In the genomic region with DNA sequence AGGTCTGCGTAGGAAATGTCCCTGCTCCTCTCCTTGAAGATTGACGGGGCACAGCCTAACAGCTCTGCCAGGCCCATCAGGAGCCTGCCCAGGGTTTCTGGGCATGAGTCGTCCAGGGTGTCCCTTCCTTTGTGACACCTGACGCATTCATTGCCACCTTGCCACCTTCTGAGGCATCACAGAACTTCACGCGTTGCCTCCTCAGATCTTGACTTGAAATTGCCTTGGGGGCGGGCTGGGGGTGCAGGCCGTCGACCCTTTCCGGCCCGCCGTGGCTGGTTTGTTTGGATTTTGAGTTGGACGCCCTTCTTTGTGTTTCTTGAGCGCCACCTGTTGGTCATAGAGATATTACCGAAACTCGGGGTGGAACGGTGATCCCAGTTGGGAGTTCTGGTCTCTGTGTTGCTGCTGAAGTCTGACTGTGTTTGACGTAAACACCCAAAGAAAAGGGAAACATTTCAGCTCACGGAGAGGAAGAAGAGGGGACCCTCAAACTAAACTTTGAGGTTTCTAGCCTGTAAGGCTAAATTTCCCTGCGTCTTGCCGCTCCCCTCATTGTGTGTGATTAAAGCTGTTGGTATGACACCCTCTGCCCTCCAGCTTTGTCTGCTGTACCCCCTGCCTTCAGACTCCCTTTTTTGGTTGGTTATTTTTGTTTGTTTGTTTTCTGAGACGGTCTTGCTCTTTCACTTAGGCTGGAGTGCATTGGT, we compare ENCODE assay signal across 8 cellular contexts. TPM values are rescaled to one million over a fixed set of nuclear protein-coding genes. Genes with fewer than 3 reads are reported as not detected.
DNase-seq lines count a peak whose midpoint lies in the region; ATAC-seq and TF ChIP-seq lines count a peak whose summit lies in the region.

No MANE protein-coding gene starts in this region.

- H3K27me3 ChIP-seq in IMR-90 (ENCODE audit: control insufficient read depth, insufficient read depth, low read length) (no peaks in the 10 kb centered on the region), RWPE2 (ENCODE audit: insufficient read depth, poor library complexity, severe bottlenecking) (no peaks in the 10 kb centered on the region), osteoblast (ENCODE audit: insufficient read depth, low read length) (no peaks in the 10 kb centered on the region), thymus (ENCODE audit: control insufficient read depth, insufficient read depth) (no peaks in the 10 kb centered on the region)

- TF ChIP-seq CTCF in IMR-90 (conservative IDR thresholded peaks at IDR 0.05; ENCODE audit: low read depth, low read length): peak; percentile 79
- TF ChIP-seq CTCF in RWPE2 (IDR thresholded peaks at IDR 0.05; ENCODE audit: poor library complexity, severe bottlenecking): peak; percentile 87
- TF ChIP-seq CTCF in osteoblast (IDR thresholded peaks at IDR 0.05; ENCODE audit: extremely low read depth, low read depth, low read length): peak; percentile 70

- CTCF ChIA-PET in IMR-90 (lab: Yijun Ruan, JAX): interaction anchor here (0.6 to 1.8 kb wide), 9 partner anchors 13 to 72 kb away, joined by 3 to 8 read pairs (median 4); no protein-coding TSS in a partner anchor

- H2AK5ac ChIP-seq in IMR-90 (ENCODE audit: low read depth, low read length): peak overlapping the region; percentile 87; the same call in 1 of the 2 replicates

- H3K36me3 ChIP-seq in IMR-90 (ENCODE audit: control insufficient read depth, insufficient read depth, low read length) (peaks cover 2% of the 10 kb centered on the region; the same call in 1 of the 2 replicates), RWPE2 (ENCODE audit: low read depth) (peaks cover 15% of the 10 kb centered on the region), osteoblast (ENCODE audit: insufficient read depth, low read length) (peaks cover 9% of the 10 kb centered on the region), thymus (ENCODE audit: control insufficient read depth, insufficient read depth) (peaks cover 12% of the 10 kb centered on the region)

- ATAC-seq in IMR-90 (ENCODE audit: low read depth): peak; percentile 79
- peak; percentile 47; the same call in 1 of the 3 replicates for ATAC-seq in RWPE2 (ENCODE audit: low read depth)
- ATAC-seq in GM19467 (IDR thresholded peaks at IDR 0.05; ENCODE audit: unreplicated experiment): no peak

- H2BK15ac ChIP-seq in IMR-90 (ENCODE audit: low read depth, low read length): peak overlapping the region; percentile 37; the same call in 1 of the 3 replicates

- no peak overlapping the region for H3K18ac ChIP-seq in IMR-90 (ENCODE audit: low read depth, low read length)

- TF ChIP-seq POLR2A in IMR-90 (IDR thresholded peaks at IDR 0.05; ENCODE audit: low read depth, low read length): no peak

- no TSS peak for BruUV-seq in IMR-90 (replicated peaks; lab: Mats Ljungman, UMichigan)

- peak overlapping the region in 1 of 2 experiments; percentile 75; a peak in 1 of 4 replicates for H4K8ac ChIP-seq in IMR-90 (ENCODE audit: low read depth in 2 of 2, low read length in 2 of 2)

- in situ Hi-C loops in IMR-90 (cut with MboI; ENCODE audit: low sequenced_read_pairs): no loop called here

- DNase-seq in COR-L47 (lab: John Stamatoyannopoulos, UW) (peak; percentile 42), IMR-90 (peak; percentile 66), RWPE2 (ENCODE audit: low spot score) (no peak), foreskin melanocyte (peak; percentile 56), osteoblast (ENCODE audit: insufficient read length, low spot score, missing footprints) (peak; percentile 96)
- DNase-seq in activated T-helper 9 cell treated with anti-CD3 and anti-CD28 coated beads, Interleukin-2, amount 50 U/mL, for 16 hours (ENCODE audit: low read depth): peak; percentile 39

- H3K4me2 ChIP-seq in IMR-90 (ENCODE audit: low read depth, low read length) (peak overlapping the region; percentile 57; the same call in 1 of the 2 replicates), osteoblast (ENCODE audit: insufficient read depth, low read length) (peak overlapping the region; percentile 74)

- H2BK5ac ChIP-seq in IMR-90 (ENCODE audit: low read depth, low read length, poor library complexity, severe bottlenecking): no peak overlapping the region

- H3K4ac ChIP-seq in IMR-90 (ENCODE audit: low read depth, low read length): peak overlapping the region; percentile 62

- H3K79me1 ChIP-seq in IMR-90 (ENCODE audit: low read depth in 1 of 2, low read length in 2 of 2): peaks cover 18 to 51% of the 10 kb centered on the region in 2 experiments

- H2AK9ac ChIP-seq in IMR-90 (replicated peaks; ENCODE audit: low read depth, low read length, poor library complexity): peak overlapping the region; percentile 77

- peaks cover 74% of the 10 kb centered on the region for H3K79me2 ChIP-seq in osteoblast (ENCODE audit: insufficient read depth, low read length)

- TF ChIP-seq RAD21 in IMR-90 (IDR thresholded peaks at IDR 0.05; ENCODE audit: low read length): peak; percentile 86

- H2AFZ ChIP-seq in IMR-90 (replicated peaks; ENCODE audit: low read length, poor library complexity): peak overlapping the region; percentile 82
- H2AFZ ChIP-seq in osteoblast (ENCODE audit: low read length): peak overlapping the region; percentile 65

- H3K9me3 ChIP-seq in IMR-90 (ENCODE audit: control insufficient read depth, insufficient read depth, low read length) (no peaks in the 10 kb centered on the region), RWPE2 (ENCODE audit: severe bottlenecking) (no peaks in the 10 kb centered on the region), osteoblast (ENCODE audit: low read depth, low read length) (no peaks in the 10 kb centered on the region), thymus (ENCODE audit: control insufficient read depth) (no peaks in the 10 kb centered on the region)

- intact Hi-C loops in IMR-90 (cut with micrococcal nuclease): loop anchor here (1.0 to 2.0 kb wide), 3 partner anchors 60 to 206 kb away; no protein-coding TSS in a partner anchor

- H4K5ac ChIP-seq in IMR-90 (ENCODE audit: low read depth, low read length): no peak overlapping the region; the same call in 1 of the 2 replicates

- peaks cover 7% of the 10 kb centered on the region for H3K9me1 ChIP-seq in IMR-90 (ENCODE audit: insufficient read depth, low read length)

- dilution Hi-C loops in IMR-90 (cut with HindIII; ENCODE audit: low sequenced_read_pairs, unreplicated experiment): no loop called here

- peaks cover 36% of the 10 kb centered on the region for H4K20me1 ChIP-seq in IMR-90 (ENCODE audit: insufficient read depth, low read length)
- peaks cover 24% of the 10 kb centered on the region for H4K20me1 ChIP-seq in osteoblast (ENCODE audit: insufficient read depth, low read length)

- H4K91ac ChIP-seq in IMR-90 (ENCODE audit: insufficient read depth, low read depth, low read length): peak overlapping the region; percentile 64; the same call in 1 of the 2 replicates

- H3K4me3 ChIP-seq in IMR-90 (ENCODE audit: insufficient read depth, low read depth, low read length): no peak overlapping the region
- no peak overlapping the region for H3K4me3 ChIP-seq in RWPE2 (ENCODE audit: severe bottlenecking)
- peak overlapping the region; percentile 55 for H3K4me3 ChIP-seq in osteoblast (ENCODE audit: insufficient read depth, low read length)
- no peak overlapping the region for H3K4me3 ChIP-seq in thymus (ENCODE audit: low read length)

- no peak overlapping the region; the same call in 1 of the 2 replicates for H3K23ac ChIP-seq in IMR-90 (ENCODE audit: low read depth, low read length)

- H2BK120ac ChIP-seq in IMR-90 (ENCODE audit: low read depth, low read length): no peak overlapping the region

- no peak overlapping the region for H3K56ac ChIP-seq in IMR-90 (ENCODE audit: extremely low read depth, insufficient read depth, low read length)

- no peak overlapping the region for H3K9ac ChIP-seq in IMR-90 (ENCODE audit: low read depth, low read length)

- H3K14ac ChIP-seq in IMR-90 (replicated peaks; ENCODE audit: low read depth, low read length): no peak overlapping the region; the same call in 1 of the 2 replicates

- 25% methylated on average over 8 of the region's 22 CpGs; no CpG with 5 or more reads in 1 of the 2 experiments for WGBS in IMR-90 (ENCODE audit: extremely low coverage in 2 of 2, insufficient read length in 1 of 2), 2 experiments
- WGBS in thymus: 27% methylated on average over 22 of the region's 22 CpGs

- no peak overlapping the region for H2BK20ac ChIP-seq in IMR-90 (ENCODE audit: low read depth, low read length)

- H3K27ac ChIP-seq in IMR-90 (ENCODE audit: insufficient read depth, low read length): no peak overlapping the region
- H3K27ac ChIP-seq in RWPE2 (ENCODE audit: poor library complexity, severe bottlenecking): peak overlapping the region; percentile 1
- H3K27ac ChIP-seq in osteoblast (ENCODE audit: low read depth, low read length): peak overlapping the region; percentile 61
- H3K27ac ChIP-seq in thymus (ENCODE audit: low read depth): peak overlapping the region; percentile 11

- H3K4me1 ChIP-seq in IMR-90 (ENCODE audit: control insufficient read depth, insufficient read depth, low read length) (peaks cover 7% of the 10 kb centered on the region; the same call in 1 of the 2 replicates), RWPE2 (ENCODE audit: insufficient read depth, poor library complexity, severe bottlenecking) (peaks cover 4% of the 10 kb centered on the region), osteoblast (ENCODE audit: insufficient read depth, low read length) (peaks cover 11% of the 10 kb centered on the region), thymus (ENCODE audit: control insufficient read depth, insufficient read depth, low read length) (peaks cover 6% of the 10 kb centered on the region)

- POLR2A ChIA-PET in IMR-90 (lab: Charles Lee; ENCODE audit: unreplicated experiment): no interaction called here

TF ChIP-seq in IMR-90, 13 proteins besides CTCF, POLR2A, EP300 and RAD21 (continues in another document):
- TF ChIP-seq CEBPB (IDR thresholded peaks at IDR 0.05; ENCODE audit: low read depth, low read length) (no peak), SMC3 (IDR thresholded peaks at IDR 0.05; ENCODE audit: low read depth, low read length) (peak; percentile 96), RCOR1 (IDR thresholded peaks at IDR 0.05; ENCODE audit: insufficient replicate concordance, low read length) (no peak)

RNA-seq across cellular contexts. Expression of a gene that starts 44.6 kb away (rescaled TPM):
- total RNA-seq in IMR-90 (2012; rRNA removed): 2.7 and 3.1 TPM in 2 replicates
- polyA plus RNA-seq in IMR-90 (2012; rRNA removed): 9.5 and 10.8 TPM in 2 replicates
- 5.9 and 8.8 TPM in 2 replicates for polyA plus RNA-seq in IMR-90 (2012; cell fraction: cytosol; rRNA removed)
- polyA plus RNA-seq in IMR-90 (2012; cell fraction: nucleus; rRNA removed; ENCODE audit: low replicate concordance): 29.1 and 35.2 TPM in 2 replicates
- 12.7 and 14.1 TPM in 2 replicates for total RNA-seq in osteoblast
- 31.9 TPM for polyA plus RNA-seq in thymus

RNA-seq across cellular contexts. Expression of a gene that starts 50.8 kb away (rescaled TPM):
- total RNA-seq in IMR-90 (2012; rRNA removed): not detected in 2 replicates
- polyA plus RNA-seq in IMR-90 (2012; rRNA removed): not detected in 2 replicates
- not detected in 2 replicates for polyA plus RNA-seq in IMR-90 (2012; cell fraction: cytosol; rRNA removed)
- polyA plus RNA-seq in IMR-90 (2012; cell fraction: nucleus; rRNA removed; ENCODE audit: low replicate concordance): not detected in 2 replicates
- total RNA-seq in osteoblast: not detected in 2 replicates
- 0.14 TPM for polyA plus RNA-seq in thymus

RNA-seq across cellular contexts. Expression of a gene that starts 59.7 kb away (rescaled TPM):
- 0.36 TPM in 1 of 2 replicates, not detected in the other for total RNA-seq in IMR-90 (2012; rRNA removed)
- polyA plus RNA-seq in IMR-90 (2012; rRNA removed): 0.19 and 0.26 TPM in 2 replicates
- polyA plus RNA-seq in IMR-90 (2012; cell fraction: cytosol; rRNA removed): 0.87 and 0.90 TPM in 2 replicates
- 0.75 and 0.88 TPM in 2 replicates for polyA plus RNA-seq in IMR-90 (2012; cell fraction: nucleus; rRNA removed; ENCODE audit: low replicate concordance)
- 1.8 and 2.9 TPM in 2 replicates for total RNA-seq in osteoblast
- 0.32 TPM for polyA plus RNA-seq in thymus
